18 cellular contexts compared by ENCODE assay signal in genomic region chr6:41080623-41081022, GRCh38. TPM values are rescaled to one million over a fixed set of nuclear protein-coding genes. Genes with fewer than 3 reads are reported as not detected.
DNase-seq lines count a peak whose midpoint lies in the region; ATAC-seq and TF ChIP-seq lines count a peak whose summit lies in the region.
"Had no signal": no experiment of that assay in that cellular context is flagged by ENCODE, and none has a peak within 500 bp of the region (broad histone marks: within the 10 kb centered on the region; RNA-seq: fewer than 3 reads in every experiment).

No MANE protein-coding gene starts in this region.

- no peak overlapping the region for H3K4me3 ChIP-seq in upper lobe of right lung
- H3K4me3 ChIP-seq: PC-9, tibial artery had no signal

- H3K27me3 ChIP-seq in upper lobe of right lung = no peaks in the 10 kb centered on the region
- H3K27me3 ChIP-seq: tibial artery had no signal

- no peak overlapping the region for H3K27ac ChIP-seq in upper lobe of right lung
- H3K27ac ChIP-seq: PC-9, tibial artery had no signal

- peak; percentile 40 for ATAC-seq in activated B cell treated with CpG ODN at 0.5 μM for 24 hours (ENCODE audit: low read depth)
- ATAC-seq in upper lobe of right lung = peak; percentile 13
- ATAC-seq: left lobe of liver had no signal

- H3K36me3 Mint-ChIP-seq in activated B cell treated with CpG ODN at 0.5 μM for 24 hours (ENCODE audit: low read depth) (peaks cover 74% of the 10 kb centered on the region), endothelial cell (ENCODE audit: low read depth, unreplicated experiment) (peaks cover 12% of the 10 kb centered on the region)

- peak overlapping the region; percentile 76 for H3K27ac Mint-ChIP-seq in activated B cell treated with CpG ODN at 0.5 μM for 24 hours
- H3K27ac Mint-ChIP-seq in endothelial cell (ENCODE audit: unreplicated experiment) = peak overlapping the region; percentile 59
- H3K27ac Mint-ChIP-seq: progenitor cell of endocrine pancreas had no signal

- CTCF ChIA-PET in activated B cell treated with CpG ODN at 0.5 μM for 24 hours (lab: Charles Lee) = interaction anchor here (1.4 to 1.6 kb wide), 3 partner anchors 11 to 100 kb away, joined by 3 read pairs; no protein-coding TSS in a partner anchor

- H3K4me1 Mint-ChIP-seq in activated B cell treated with CpG ODN at 0.5 μM for 24 hours = peaks cover 46% of the 10 kb centered on the region
- H3K4me1 Mint-ChIP-seq in endothelial cell (ENCODE audit: unreplicated experiment) = peaks cover 34% of the 10 kb centered on the region

- H3K4me1 ChIP-seq in upper lobe of right lung = peaks cover 13% of the 10 kb centered on the region

- DNase-seq in stimulated activated CD4-positive, alpha-beta T cell treated with anti-CD3 and anti-CD28 coated beads, Interleukin-1b, Interleukin-23, amount 100 ng/mL, for 48 hours = peak; percentile 4
- DNase-seq in stimulated activated CD4-positive, alpha-beta T cell treated with anti-CD3 and anti-CD28 coated beads, Interleukin-4, amount 100 ng/mL, for 4 hours = no peak
- no peak for DNase-seq in activated B cell treated with CpG ODN at 0.5 μM for 24 hours
- DNase-seq in endothelial cell (ENCODE audit: low spot score) = no peak
- no peak for DNase-seq in upper lobe of right lung
- no peak for DNase-seq in GM19240 (ENCODE audit: insufficient read length, low spot score)
- DNase-seq in DMS79 (lab: John Stamatoyannopoulos, UW) = no peak
- no peak for DNase-seq in NCI-H1105 treated with DMSO at 0.1 percent for 48 hours (lab: John Stamatoyannopoulos, UW)
- DNase-seq: foreskin melanocyte, NCI-H1930, NCI-H524 treated with DMSO at 0.1 percent for 48 hours, PC-9, SK-N-SH, tibial artery had no signal

- H3K36me3 ChIP-seq in upper lobe of right lung = peaks cover 60% of the 10 kb centered on the region

- H3K4me3 Mint-ChIP-seq in activated B cell treated with CpG ODN at 0.5 μM for 24 hours = peak overlapping the region; percentile 4
- H3K4me3 Mint-ChIP-seq in endothelial cell (ENCODE audit: unreplicated experiment) = peak overlapping the region; percentile 56

- POLR2A ChIA-PET in activated B cell treated with CpG ODN at 0.5 μM for 24 hours (lab: Charles Lee) = interaction anchor here (0.6 kb wide), 2 partner anchors 707 to 1717 kb away, joined by 3 read pairs; partner anchors contain the start of gene TOMM6

- H3K27me3 Mint-ChIP-seq in activated B cell treated with CpG ODN at 0.5 μM for 24 hours = no peaks in the 10 kb centered on the region
- H3K27me3 Mint-ChIP-seq in endothelial cell (ENCODE audit: unreplicated experiment) = no peaks in the 10 kb centered on the region
- H3K27me3 Mint-ChIP-seq: progenitor cell of endocrine pancreas had no signal

- intact Hi-C loops in activated B cell treated with CpG ODN at 0.5 μM for 24 hours (cut with micrococcal nuclease) = no loop called here
- intact Hi-C loops in upper lobe of right lung (cut with DNase I) = no loop called here

- no peaks in the 10 kb centered on the region for H3K9me3 ChIP-seq in upper lobe of right lung
- H3K9me3 ChIP-seq: SK-N-SH, tibial artery had no signal

- no peaks in the 10 kb centered on the region for H3K9me3 Mint-ChIP-seq in activated B cell treated with CpG ODN at 0.5 μM for 24 hours
- H3K9me3 Mint-ChIP-seq in endothelial cell (ENCODE audit: unreplicated experiment) = no peaks in the 10 kb centered on the region

- TF ChIP-seq CTCF in activated B cell treated with CpG ODN at 0.5 μM for 24 hours (IDR thresholded peaks at IDR 0.05) = no peak
- no peak for TF ChIP-seq CTCF in endothelial cell (IDR thresholded peaks at IDR 0.05; ENCODE audit: unreplicated experiment)
- no peak for TF ChIP-seq CTCF in upper lobe of right lung (IDR thresholded peaks at IDR 0.05)

RNA-seq across cellular contexts. Expression of gene NFYA, which starts 7.8 kb away (rescaled TPM):
- total RNA-seq in activated B cell treated with CpG ODN at 0.5 μM for 24 hours = 33.7 and 35.1 TPM in 2 replicates
- 39.7 TPM for total RNA-seq in endothelial cell (ENCODE audit: unreplicated experiment)
- total RNA-seq in upper lobe of right lung = 23.9 TPM

RNA-seq across cellular contexts. Expression of gene OARD1, which starts 8.5 kb away (rescaled TPM):
- total RNA-seq in activated B cell treated with CpG ODN at 0.5 μM for 24 hours (30.7 and 37.1 TPM in 2 replicates), endothelial cell (ENCODE audit: unreplicated experiment) (20.5 TPM), upper lobe of right lung (22.1 TPM)

RNA-seq across cellular contexts. Expression of gene APOBEC2, which starts 27.6 kb away (rescaled TPM):
- total RNA-seq in activated B cell treated with CpG ODN at 0.5 μM for 24 hours (not detected in 2 replicates), endothelial cell (ENCODE audit: unreplicated experiment) (not detected), upper lobe of right lung (not detected)
- total RNA-seq: bronchial epithelial cell, left lobe of liver, PC-9 had no signal

RNA-seq across cellular contexts. Expression of gene TSPO2, which starts 38.4 kb away (rescaled TPM):
- total RNA-seq in activated B cell treated with CpG ODN at 0.5 μM for 24 hours (not detected in 2 replicates), endothelial cell (ENCODE audit: unreplicated experiment) (not detected), upper lobe of right lung (not detected)
- total RNA-seq: bronchial epithelial cell, LHCN-M2, PC-9, progenitor cell of endocrine pancreas had no signal

RNA-seq across cellular contexts. Expression of gene UNC5CL, which starts 41.6 kb away (rescaled TPM):
- total RNA-seq in activated B cell treated with CpG ODN at 0.5 μM for 24 hours (1.7 and 2.2 TPM in 2 replicates), endothelial cell (ENCODE audit: unreplicated experiment) (0.59 TPM), upper lobe of right lung (1.4 TPM)
